In the genomic region with DNA sequence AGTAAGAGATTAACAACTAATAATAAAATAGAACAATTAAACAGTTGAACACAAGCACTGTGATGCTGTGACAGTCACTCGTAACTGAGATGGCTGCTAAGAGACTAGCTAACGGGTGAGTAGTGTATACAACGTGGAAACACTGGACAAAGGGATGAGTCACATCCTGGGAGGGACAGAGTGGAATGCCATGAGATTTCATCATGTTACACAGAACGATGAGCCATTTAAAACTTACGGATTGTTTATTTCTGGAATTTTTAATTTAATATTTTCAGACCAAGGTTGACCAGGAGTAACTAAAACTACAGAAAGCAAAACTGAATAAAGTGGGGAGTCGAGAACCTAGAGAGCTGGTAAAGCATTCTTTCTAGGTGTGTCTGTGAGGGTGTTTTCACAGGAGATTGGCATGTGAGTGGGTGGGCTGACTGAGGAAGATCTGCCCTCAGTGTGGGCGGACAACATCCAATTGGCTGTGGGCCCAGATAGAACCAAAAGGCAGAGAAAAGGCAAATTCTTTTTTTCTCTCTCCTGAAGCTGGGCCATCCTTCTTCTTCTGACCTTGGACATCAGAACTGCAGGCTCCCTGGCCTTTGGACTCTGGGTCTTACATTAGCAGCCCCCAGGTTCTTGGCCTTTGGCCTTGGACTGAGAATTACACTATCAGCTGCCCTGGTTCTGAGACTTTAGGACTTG, we compare ENCODE assay signal across 8 cellular contexts. TPM values are rescaled to one million over a fixed set of nuclear protein-coding genes. Genes with fewer than 3 reads are reported as not detected.
A peak's percentile ranks its signal among the peaks of the same experiment; 100 is the strongest.
DNase-seq lines count a peak whose midpoint lies in the region; ATAC-seq and TF ChIP-seq lines count a peak whose summit lies in the region.

No MANE protein-coding gene starts in this region.

- no peaks in the 10 kb centered on the region for H3K27me3 Mint-ChIP-seq in mesothelial cell of epicardium (ENCODE audit: low read depth)

- H3K4me1 ChIP-seq in SJCRH30 (peaks cover 12% of the 10 kb centered on the region), tibial nerve (peaks cover 0 to 24% (median 15%) of the 10 kb centered on the region in 4 donors)

- peak overlapping the region; percentile 2 for H3K4me3 Mint-ChIP-seq in mesothelial cell of epicardium

- ATAC-seq in GM18861 (IDR thresholded peaks at IDR 0.05; ENCODE audit: unreplicated experiment) (peak; percentile 38), HG03060 (IDR thresholded peaks at IDR 0.05; ENCODE audit: low read depth, unreplicated experiment) (peak; percentile 38)

- no peaks in the 10 kb centered on the region for H3K9me3 ChIP-seq in SJCRH30 (replicated peaks)
- no peaks in the 10 kb centered on the region for H3K9me3 ChIP-seq in tibial nerve

- TF ChIP-seq CTCF in choroid plexus epithelial cell (conservative IDR thresholded peaks at IDR 0.05; ENCODE audit: low read depth, low read length) (no peak), mesothelial cell of epicardium (IDR thresholded peaks at IDR 0.05; ENCODE audit: unreplicated experiment) (no peak), tibial nerve (IDR thresholded peaks at IDR 0.05) (no peak)

- DNase-seq in AG08395 (ENCODE audit: low spot score), result peak; percentile 86
- DNase-seq in SJCRH30, result peak; percentile 82 to 89
- peak; percentile 96 for DNase-seq in choroid plexus epithelial cell (ENCODE audit: low read depth)
- DNase-seq in mesothelial cell of epicardium (ENCODE audit: low spot score in 2 of 2, unreplicated experiment in 2 of 2), result no peak
- DNase-seq in tibial nerve (ENCODE audit: low spot score in 2 of 2), result peak in 1 of 2 donors; percentile 64
- DNase-seq in NCI-H2081 (lab: John Stamatoyannopoulos, UW), result no peak

- no peaks in the 10 kb centered on the region for H3K36me3 ChIP-seq in SJCRH30
- no peaks in the 10 kb centered on the region for H3K36me3 ChIP-seq in tibial nerve

- peak in 1 of 2 donors; percentile 74 for TF ChIP-seq EP300 in tibial nerve (IDR thresholded peaks at IDR 0.05)

- H3K36me3 Mint-ChIP-seq in mesothelial cell of epicardium, result no peaks in the 10 kb centered on the region

- H3K27me3 ChIP-seq in SJCRH30 (no peaks in the 10 kb centered on the region), tibial nerve (no peaks in the 10 kb centered on the region)

- H3K27ac Mint-ChIP-seq in mesothelial cell of epicardium, result peak overlapping the region; percentile 61

- no peak for TF ChIP-seq POLR2A in tibial nerve (IDR thresholded peaks at IDR 0.05)

- H3K4me3 ChIP-seq in SJCRH30 (peak overlapping the region; percentile 46), choroid plexus epithelial cell (ENCODE audit: low read depth, low read length) (peak overlapping the region; percentile 44), tibial nerve (peak overlapping the region in 1 of 4 donors; percentile 5)

- no peaks in the 10 kb centered on the region for H3K9me3 Mint-ChIP-seq in mesothelial cell of epicardium

- H3K27ac ChIP-seq in SJCRH30 (peak overlapping the region; percentile 83), tibial nerve (peak overlapping the region; percentile 69 to 96 (median 82))

- WGBS in tibial nerve, 2 donors, result 13 to 15% methylated on average over 7 of the region's 7 CpGs

- H3K4me1 Mint-ChIP-seq in mesothelial cell of epicardium, result peaks cover 12% of the 10 kb centered on the region

RNA-seq across cellular contexts. Expression of gene TMSB10, which starts 14.6 kb away (rescaled TPM):
- total RNA-seq in SJCRH30 (2014; rRNA removed; shearing (Covaris generic)), result 2,317 and 2,398 TPM in 2 replicates
- total RNA-seq in mesothelial cell of epicardium (1,288 to 1,313 TPM (median 1,289 TPM) in 3 replicates), tibial nerve (1,000 to 10,000 TPM; 5,005 to 6,715 (median 5,816) TPM)

RNA-seq across cellular contexts. Expression of gene TRABD2A, which starts 39.1 kb away (rescaled TPM):
- total RNA-seq in SJCRH30 (2014; rRNA removed; shearing (Covaris generic)), result 0.86 and 1.4 TPM in 2 replicates
- total RNA-seq in mesothelial cell of epicardium, result 0.45 to 0.55 TPM (median 0.45 TPM) in 3 replicates
- total RNA-seq in tibial nerve, result 1 to 10 TPM in 2 of 4 donors, under 1 TPM in 1, not detected in 1; 0.98 to 6.3 (median 1.7) TPM

RNA-seq across cellular contexts. Expression of gene KCMF1, which starts 50.9 kb away (rescaled TPM):
- total RNA-seq in SJCRH30 (2014; rRNA removed; shearing (Covaris generic)), result 75.8 and 93.0 TPM in 2 replicates
- total RNA-seq in mesothelial cell of epicardium, result 62.2 to 63.9 TPM (median 63.5 TPM) in 3 replicates
- total RNA-seq in tibial nerve, result 10 to 100 TPM; 22.9 to 35.1 (median 29.7) TPM

Comparison
In these comparisons a context has a peak if more than half of its experiments do, and no peak if none do; other contexts are left out.
1. DNase-seq: peak in AG08395 (single experiment), SJCRH30 (2 of 2) and choroid plexus epithelial cell (single experiment); none in mesothelial cell of epicardium (0 of 2) and NCI-H2081 (0 of 2).